Comparison of ENCODE assay signal across 25 cellular contexts in the genomic region with DNA sequence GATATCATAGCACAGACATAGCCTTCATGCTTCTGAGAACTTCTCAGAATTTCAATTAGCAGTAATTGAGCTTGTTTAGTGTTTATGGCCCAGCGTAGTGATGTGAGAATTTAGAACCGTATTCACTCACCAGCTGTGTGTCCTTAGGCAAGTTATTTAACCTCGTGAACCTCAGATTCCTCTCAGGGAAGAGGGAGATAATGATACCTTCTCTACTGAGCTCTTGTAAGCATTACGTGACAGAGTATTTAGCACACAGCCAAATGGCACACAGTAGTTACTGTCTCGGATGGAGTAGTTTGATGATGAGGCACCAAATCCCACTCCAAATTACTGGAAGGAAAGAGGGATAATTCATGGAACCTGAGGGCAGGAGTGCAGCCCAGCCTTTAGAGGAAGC.
"Had no signal": no experiment of that assay in that cellular context is flagged by ENCODE, and none has a peak within 500 bp of the region (broad histone marks: within the 10 kb centered on the region; RNA-seq: fewer than 3 reads in every experiment).

No MANE protein-coding gene starts in this region.

- H3K36me3 Mint-ChIP-seq: natural killer cell; stimulated activated memory B cell treated with anti-CD40 and anti-IgM and Interleukin-4, amounts not matched to agents 10 μg/mL and 1 μg/mL and 100 μg/mL, for 72 hours had no signal

- H3K27ac ChIP-seq: colonic mucosa, epithelial cell of prostate, esophagus squamous epithelium, neural progenitor cell, right atrium auricular region, VCaP had no signal

- H3K4me2 ChIP-seq: neural progenitor cell, smooth muscle cell had no signal

- H3K4me3 Mint-ChIP-seq: activated naive CD8-positive, alpha-beta T cell; natural killer cell; neural progenitor cell; stimulated activated memory B cell treated with anti-CD40 and anti-IgM and Interleukin-4, amounts not matched to agents 10 μg/mL and 1 μg/mL and 100 μg/mL, for 72 hours; stimulated activated naive CD8-positive, alpha-beta T cell treated with anti-CD3 and anti-CD28 coated beads, Interleukin-15, amount 100 ng/mL, for 72 hours had no signal

- H3K9me3 Mint-ChIP-seq: natural killer cell, neural progenitor cell had no signal

- H3K4me1 Mint-ChIP-seq: natural killer cell; stimulated activated memory B cell treated with anti-CD40 and anti-IgM and Interleukin-4, amounts not matched to agents 10 μg/mL and 1 μg/mL and 100 μg/mL, for 72 hours; stimulated activated naive CD8-positive, alpha-beta T cell treated with anti-CD3 and anti-CD28 coated beads, Interleukin-15, amount 100 ng/mL, for 72 hours had no signal

- H3K27me3 ChIP-seq: colonic mucosa, esophagus squamous epithelium, neural progenitor cell, right atrium auricular region had no signal

- H3K36me3 ChIP-seq: colonic mucosa, esophagus squamous epithelium, neural progenitor cell, right atrium auricular region had no signal

- H2AFZ ChIP-seq: neural progenitor cell had no signal

- DNase-seq: activated CD4-positive, alpha-beta T cell treated with anti-CD3 and anti-CD28 coated beads for 4 hours; activated CD4-positive, alpha-beta T cell treated with anti-CD3 and anti-CD28 coated beads, Interleukin-2, amount 50 U/mL, for 4 hours; activated effector memory CD4-positive, alpha-beta T cell treated with Interleukin-2 at 50 U/mL for 16 hours; activated naive CD4-positive, alpha-beta T cell treated with Interleukin-2 at 50 U/mL for 16 hours; activated T-cell treated with anti-CD3 and anti-CD28 coated beads for 4 hours; anterior cingulate cortex; colonic mucosa; effector CD8-positive, alpha-beta T cell; esophagus squamous epithelium; left cardiac atrium; natural killer cell; occipital lobe; stimulated activated CD4-positive, alpha-beta T cell treated with anti-CD3 and anti-CD28 coated beads, Interleukin-1b, Interleukin-23, amount 100 ng/mL, for 48 hours; stimulated activated CD4-positive, alpha-beta T cell treated with anti-CD3 and anti-CD28 coated beads, Interleukin-4, amount 100 ng/mL, for 4 hours; stimulated activated CD8-positive, alpha-beta memory T cell treated with anti-CD3 and anti-CD28 coated beads, Interleukin-4, amount 100 ng/mL, for 48 hours; stimulated activated naive CD8-positive, alpha-beta T cell treated with anti-CD3 and anti-CD28 coated beads, Interleukin-15, amount 100 ng/mL, for 72 hours; substantia nigra; T-helper 9 cell had no signal

- H3K4me1 ChIP-seq: colonic mucosa, esophagus squamous epithelium, neural progenitor cell, right atrium auricular region had no signal

- H3K27me3 Mint-ChIP-seq: stimulated activated memory B cell treated with anti-CD40 and anti-IgM and Interleukin-4, amounts not matched to agents 10 μg/mL and 1 μg/mL and 100 μg/mL, for 72 hours; stimulated activated naive CD8-positive, alpha-beta T cell treated with anti-CD3 and anti-CD28 coated beads, Interleukin-15, amount 100 ng/mL, for 72 hours had no signal

- ATAC-seq: left cardiac atrium; natural killer cell; stimulated activated memory B cell treated with anti-CD40 and anti-IgM and Interleukin-4, amounts not matched to agents 10 μg/mL and 1 μg/mL and 100 μg/mL, for 72 hours; stimulated activated naive CD8-positive, alpha-beta T cell treated with anti-CD3 and anti-CD28 coated beads, Interleukin-15, amount 100 ng/mL, for 72 hours had no signal

- H3K9me3 ChIP-seq: colonic mucosa, esophagus squamous epithelium, right atrium auricular region had no signal

- H3K4me3 ChIP-seq: colonic mucosa, esophagus squamous epithelium, neural progenitor cell, right atrium auricular region, smooth muscle cell had no signal

- H3K9ac ChIP-seq: neural progenitor cell had no signal
